1 cellular context compared by ENCODE assay signal in genomic region chr1:203607169-203607873, GRCh38.
TF ChIP-seq lines count a peak whose summit lies in the region.

No MANE protein-coding gene starts in this region.

TF ChIP-seq in HEK293, 187 proteins besides CTCF, POLR2A, EP300 and RAD21 (continued from another document):
- TF ChIP-seq REST (tag by site-specific recombination; IDR thresholded peaks at IDR 0.05) (no peak), ZBTB1 (tag by site-specific recombination; IDR thresholded peaks at IDR 0.05) (no peak), ZNF776 (tag by site-specific recombination; IDR thresholded peaks at IDR 0.05; ENCODE audit: borderline replicate concordance) (no peak), GLIS2 (tag by site-specific recombination; IDR thresholded peaks at IDR 0.05) (no peak), ZNF140 (tag by site-specific recombination; IDR thresholded peaks at IDR 0.05) (no peak), SP7 (tag by site-specific recombination; IDR thresholded peaks at IDR 0.05) (peak; percentile 71), ZNF10 (tag by site-specific recombination; IDR thresholded peaks at IDR 0.05) (no peak), PRDM10 (tag by site-specific recombination; IDR thresholded peaks at IDR 0.05) (peak; percentile 83), BCL11A (tag by site-specific recombination; IDR thresholded peaks at IDR 0.05; ENCODE audit: low read depth) (no peak), ZNF654 (tag by site-specific recombination; IDR thresholded peaks at IDR 0.05; ENCODE audit: low read depth) (no peak), PRDM2 (tag by site-specific recombination; IDR thresholded peaks at IDR 0.05; ENCODE audit: borderline replicate concordance) (no peak), ZNF266 (tag by site-specific recombination; IDR thresholded peaks at IDR 0.05; ENCODE audit: low read depth) (no peak), ZNF366 (tag by site-specific recombination; conservative IDR thresholded peaks at IDR 0.05) (peak; percentile 71), ZFP3 (tag by site-specific recombination; IDR thresholded peaks at IDR 0.05; ENCODE audit: low read depth) (no peak), ZNF560 (tag by site-specific recombination; IDR thresholded peaks at IDR 0.05; ENCODE audit: borderline replicate concordance) (no peak), GLI4 (tag by site-specific recombination; IDR thresholded peaks at IDR 0.05) (no peak), ZNF350 (tag by site-specific recombination; IDR thresholded peaks at IDR 0.05) (no peak), PRDM1 (tag by site-specific recombination; IDR thresholded peaks at IDR 0.05) (no peak), ZNF747 (tag by site-specific recombination; IDR thresholded peaks at IDR 0.05) (no peak)
TF ChIP-seq in HEK293: peak in this region for 30.
